In genomic region chr10:117375360-117376147, GRCh38 we compare ENCODE assay signal across 8 cellular contexts. TPM values are rescaled to one million over a fixed set of nuclear protein-coding genes. Genes with fewer than 3 reads are reported as not detected.
DNase-seq lines count a peak whose midpoint lies in the region; ATAC-seq, FAIRE-seq and TF ChIP-seq lines count a peak whose summit lies in the region.

PDZD8 (minus strand) TSS chr10:117375440; CDS start chr10:117375227, 213 bp downstream.

- H3K36me3 ChIP-seq in right atrium auricular region: no peaks in the 10 kb centered on the region

- no peaks in the 10 kb centered on the region for H3K9me3 ChIP-seq in right atrium auricular region

- peaks cover 0 to 34% of the 10 kb centered on the region in 2 donors for H3K4me1 ChIP-seq in right atrium auricular region

- peak; percentile 35 to 62 for DNase-seq in NCI-H187 (lab: John Stamatoyannopoulos, UW)
- peak; percentile 64 to 95 (median 89) for DNase-seq in anterior cingulate cortex (lab: John Stamatoyannopoulos, UW)
- DNase-seq in right atrium auricular region (ENCODE audit: low spot score): peak; percentile 95
- peak; percentile 72 for DNase-seq in pulmonary artery endothelial cell (ENCODE audit: low read depth, low spot score)
- peak; percentile 95 for DNase-seq in urothelium cell line (ENCODE audit: low spot score)

- H3K27ac ChIP-seq in right atrium auricular region: peak within 1 kb of the TSS; percentile 94

- no peaks in the 10 kb centered on the region for H3K27me3 ChIP-seq in right atrium auricular region

- TF ChIP-seq CTCF in right atrium auricular region (IDR thresholded peaks at IDR 0.05): peak in 1 of 2 donors; percentile 10

- intact Hi-C loops in T-helper 2 cell treated with Interferon-gamma antibody and Interleukin-4, amounts not matched to agents 100 ng/mL and 5 ng/mL, for 36 hours (cut with micrococcal nuclease): loop anchor here (1.0 to 10.0 kb wide), 3 partner anchors 279 to 1379 kb away; partner anchors contain the start of genes CACUL1 and FAM204A

- FAIRE-seq in urothelium cell line (lab: Jason Lieb, UNC): peak; percentile 30

- ATAC-seq in GM18499 (IDR thresholded peaks at IDR 0.05; ENCODE audit: insufficient read depth, unreplicated experiment) (peak; percentile 42), HG02884 (IDR thresholded peaks at IDR 0.05; ENCODE audit: unreplicated experiment) (peak; percentile 82)

- peak within 1 kb of the TSS; percentile 76 to 79 for H3K4me3 ChIP-seq in right atrium auricular region

RNA-seq across cellular contexts. Expression of gene PDZD8, which starts in this region (rescaled TPM):
- total RNA-seq in T-helper 2 cell treated with Interferon-gamma antibody and Interleukin-4, amounts not matched to agents 100 ng/mL and 5 ng/mL, for 36 hours: 13.2 and 13.4 TPM in 2 replicates
- total RNA-seq in right atrium auricular region (10 to 100 TPM; 17.7 to 29.4 TPM), pulmonary artery endothelial cell (13.5 and 15.3 TPM in 2 replicates)

Comparison
In these comparisons a context has a peak if more than half of its experiments do, and no peak if none do; other contexts are left out.
1. Peak in every context shown above with its lines: DNase-seq, ATAC-seq, H3K4me3 ChIP-seq and H3K27ac ChIP-seq.